In the genomic region with DNA sequence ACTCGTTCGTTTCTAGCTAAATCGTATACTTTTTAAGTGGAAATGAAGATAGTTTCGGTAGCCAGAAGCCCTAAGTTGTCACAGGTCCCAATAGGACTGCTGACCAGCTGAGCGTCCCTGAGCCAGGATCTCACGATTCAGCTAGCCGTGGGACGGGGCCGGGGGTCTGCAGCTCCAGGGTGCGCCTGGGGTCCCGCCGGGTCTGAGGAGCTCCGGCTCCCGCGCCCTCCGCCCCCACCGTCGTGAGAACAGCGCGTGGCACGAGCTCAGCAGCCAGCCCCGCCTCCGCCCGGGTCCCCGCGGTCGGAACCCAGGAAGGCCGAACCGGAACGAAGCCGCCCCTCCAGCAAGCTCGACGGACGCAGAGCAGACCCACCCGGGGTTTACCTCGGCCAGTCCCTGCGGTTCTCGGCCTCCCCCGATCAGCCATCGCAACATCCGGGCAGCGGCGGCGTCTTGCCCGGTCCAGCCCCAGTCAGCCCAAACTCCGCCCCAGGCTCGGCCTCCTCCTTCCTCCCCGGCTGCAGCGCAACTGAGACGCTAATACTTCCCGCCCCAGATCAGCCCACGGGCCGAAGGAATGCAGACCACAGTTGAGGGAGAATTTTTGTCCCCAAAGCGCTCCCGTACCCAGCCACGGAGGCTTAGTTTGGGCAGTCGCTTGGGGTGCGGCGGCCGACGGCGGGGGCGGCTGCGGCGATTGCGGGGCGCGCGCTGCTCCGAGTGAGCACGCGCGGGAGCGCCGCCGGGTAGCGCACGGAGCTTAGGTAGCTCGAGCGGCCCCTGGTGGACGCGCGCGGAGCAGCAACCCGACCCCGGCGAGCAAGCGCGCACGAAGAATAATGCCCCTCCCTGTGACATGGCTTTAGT, we compare ENCODE assay signal across 1 cellular context.
TF ChIP-seq lines count a peak whose summit lies in the region.

A gene with protein sequence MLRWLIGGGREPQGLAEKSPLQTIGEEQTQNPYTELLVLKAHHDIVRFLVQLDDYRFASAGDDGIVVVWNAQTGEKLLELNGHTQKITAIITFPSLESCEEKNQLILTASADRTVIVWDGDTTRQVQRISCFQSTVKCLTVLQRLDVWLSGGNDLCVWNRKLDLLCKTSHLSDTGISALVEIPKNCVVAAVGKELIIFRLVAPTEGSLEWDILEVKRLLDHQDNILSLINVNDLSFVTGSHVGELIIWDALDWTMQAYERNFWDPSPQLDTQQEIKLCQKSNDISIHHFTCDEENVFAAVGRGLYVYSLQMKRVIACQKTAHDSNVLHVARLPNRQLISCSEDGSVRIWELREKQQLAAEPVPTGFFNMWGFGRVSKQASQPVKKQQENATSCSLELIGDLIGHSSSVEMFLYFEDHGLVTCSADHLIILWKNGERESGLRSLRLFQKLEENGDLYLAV (minus strand): TSS at position 534 of the 870 bp plus-strand sequence. CDS start 96 bp downstream, at position 438.

TF ChIP-seq in HepG2, 621 proteins besides CTCF, POLR2A, EP300 and RAD21 (continued from another document and continues in another):
- TF ChIP-seq, protein P1, sequence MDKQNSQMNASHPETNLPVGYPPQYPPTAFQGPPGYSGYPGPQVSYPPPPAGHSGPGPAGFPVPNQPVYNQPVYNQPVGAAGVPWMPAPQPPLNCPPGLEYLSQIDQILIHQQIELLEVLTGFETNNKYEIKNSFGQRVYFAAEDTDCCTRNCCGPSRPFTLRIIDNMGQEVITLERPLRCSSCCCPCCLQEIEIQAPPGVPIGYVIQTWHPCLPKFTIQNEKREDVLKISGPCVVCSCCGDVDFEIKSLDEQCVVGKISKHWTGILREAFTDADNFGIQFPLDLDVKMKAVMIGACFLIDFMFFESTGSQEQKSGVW (CRISPR knock-in tag; IDR thresholded peaks at IDR 0.05; ENCODE audit: borderline replicate concordance): no peak
- TF ChIP-seq, protein P2, sequence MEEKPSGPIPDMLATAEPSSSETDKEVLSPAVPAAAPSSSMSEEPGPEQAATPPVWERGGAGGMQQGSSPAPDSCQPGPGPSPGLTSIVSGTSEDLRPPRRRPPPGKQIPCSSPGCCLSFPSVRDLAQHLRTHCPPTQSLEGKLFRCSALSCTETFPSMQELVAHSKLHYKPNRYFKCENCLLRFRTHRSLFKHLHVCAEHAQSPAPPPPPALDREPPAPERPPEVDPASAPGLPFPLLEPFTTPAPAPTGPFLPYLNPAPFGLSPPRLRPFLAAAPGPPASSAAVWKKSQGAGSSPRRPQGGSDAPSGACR (CRISPR knock-in tag; IDR thresholded peaks at IDR 0.05): 0 out of 2 replicates have a peak, but pooled peaks have one; percentile 55
- TF ChIP-seq CHCHD3 (CRISPR knock-in tag; IDR thresholded peaks at IDR 0.05) (0 out of 2 replicates have a peak, but pooled peaks have one; percentile 65), KDM4B (CRISPR knock-in tag; IDR thresholded peaks at IDR 0.05) (no peak), ZNF225 (CRISPR knock-in tag; IDR thresholded peaks at IDR 0.05) (peak; percentile 63; the same call in 1 of the 2 replicates), ZNF589 (CRISPR knock-in tag; conservative IDR thresholded peaks at IDR 0.05) (0 out of 2 replicates have a peak, but pooled peaks have one; percentile 25), MIXL1 (CRISPR knock-in tag; IDR thresholded peaks at IDR 0.05) (no peak), ZNF607 (CRISPR knock-in tag; IDR thresholded peaks at IDR 0.05; ENCODE audit: borderline replicate concordance) (no peak; the same call in 1 of the 2 replicates), ZNF33A (CRISPR knock-in tag; IDR thresholded peaks at IDR 0.05; ENCODE audit: borderline replicate concordance) (peak; percentile 72; the same call in 1 of the 2 replicates), ZNF660 (CRISPR knock-in tag; IDR thresholded peaks at IDR 0.05; ENCODE audit: borderline replicate concordance, low read depth) (no peak), ZNF264 (CRISPR knock-in tag; IDR thresholded peaks at IDR 0.05) (0 out of 2 replicates have a peak, but pooled peaks have one; percentile 78), KAT8 (CRISPR knock-in tag; IDR thresholded peaks at IDR 0.05) (peak; percentile 65; the same call in 1 of the 2 replicates), EZH2 (conservative IDR thresholded peaks at IDR 0.05; ENCODE audit: low read depth, low read length) (no peak), ZNF543 (CRISPR knock-in tag; IDR thresholded peaks at IDR 0.05) (0 out of 2 replicates have a peak, but pooled peaks have one; percentile 28), ETV6 (CRISPR knock-in tag; conservative IDR thresholded peaks at IDR 0.05) (no peak), TBX3 (IDR thresholded peaks at IDR 0.05; ENCODE audit: borderline replicate concordance) (no peak), ZNF251 (CRISPR knock-in tag; IDR thresholded peaks at IDR 0.05) (no peak), ZNF12 (CRISPR knock-in tag; IDR thresholded peaks at IDR 0.05) (no peak; the same call in 1 of the 2 replicates), HOXA3 (CRISPR knock-in tag; IDR thresholded peaks at IDR 0.05) (peak; percentile 63), CBX5 (CRISPR knock-in tag; IDR thresholded peaks at IDR 0.05; ENCODE audit: borderline replicate concordance) (no peak; the same call in 1 of the 2 replicates), ZIK1 (CRISPR knock-in tag; IDR thresholded peaks at IDR 0.05; ENCODE audit: borderline replicate concordance, low read depth) (no peak), THAP11 (CRISPR knock-in tag; IDR thresholded peaks at IDR 0.05) (peak; percentile 66), ZNF614 (CRISPR knock-in tag; IDR thresholded peaks at IDR 0.05; ENCODE audit: borderline replicate concordance) (0 out of 2 replicates have a peak, but pooled peaks have one; percentile 54), MYNN (CRISPR knock-in tag; IDR thresholded peaks at IDR 0.05; ENCODE audit: low read depth) (no peak), ZC3H13 (CRISPR knock-in tag; IDR thresholded peaks at IDR 0.05) (peak; percentile 69), SP1 (IDR thresholded peaks at IDR 0.05) (no peak), SP1 (CRISPR knock-in tag; IDR thresholded peaks at IDR 0.05) (no peak), KLF15 (CRISPR knock-in tag; IDR thresholded peaks at IDR 0.05; ENCODE audit: borderline replicate concordance) (0 out of 2 replicates have a peak, but pooled peaks have one; percentile 64), ZFP36 (IDR thresholded peaks at IDR 0.05; ENCODE audit: borderline replicate concordance, low read depth, low read length, partially characterized antibody) (no peak), ZNF841 (CRISPR knock-in tag; IDR thresholded peaks at IDR 0.05; ENCODE audit: borderline replicate concordance) (no peak), ZBTB8A (CRISPR knock-in tag; IDR thresholded peaks at IDR 0.05; ENCODE audit: borderline replicate concordance, low read depth) (no peak), HNRNPH1 (optimal IDR thresholded peaks at IDR 0.05; ENCODE audit: low read depth, low read length) (no peak), ZNF790 (CRISPR knock-in tag; IDR thresholded peaks at IDR 0.05; ENCODE audit: borderline replicate concordance) (peak; percentile 63; the same call in 1 of the 2 replicates), HOXA5 (CRISPR knock-in tag; IDR thresholded peaks at IDR 0.05) (peak; percentile 78; the same call in 1 of the 2 replicates), NR2C2 (CRISPR knock-in tag; IDR thresholded peaks at IDR 0.05; ENCODE audit: borderline replicate concordance) (0 out of 2 replicates have a peak, but pooled peaks have one; percentile 11), GLI4 (CRISPR knock-in tag; IDR thresholded peaks at IDR 0.05; ENCODE audit: borderline replicate concordance) (peak; percentile 60; the same call in 1 of the 2 replicates), SNAI1 (CRISPR knock-in tag; IDR thresholded peaks at IDR 0.05; ENCODE audit: borderline replicate concordance) (0 out of 2 replicates have a peak, but pooled peaks have one; percentile 34), PLRG1 (conservative IDR thresholded peaks at IDR 0.05) (no peak)
- TF ChIP-seq, protein P3, sequence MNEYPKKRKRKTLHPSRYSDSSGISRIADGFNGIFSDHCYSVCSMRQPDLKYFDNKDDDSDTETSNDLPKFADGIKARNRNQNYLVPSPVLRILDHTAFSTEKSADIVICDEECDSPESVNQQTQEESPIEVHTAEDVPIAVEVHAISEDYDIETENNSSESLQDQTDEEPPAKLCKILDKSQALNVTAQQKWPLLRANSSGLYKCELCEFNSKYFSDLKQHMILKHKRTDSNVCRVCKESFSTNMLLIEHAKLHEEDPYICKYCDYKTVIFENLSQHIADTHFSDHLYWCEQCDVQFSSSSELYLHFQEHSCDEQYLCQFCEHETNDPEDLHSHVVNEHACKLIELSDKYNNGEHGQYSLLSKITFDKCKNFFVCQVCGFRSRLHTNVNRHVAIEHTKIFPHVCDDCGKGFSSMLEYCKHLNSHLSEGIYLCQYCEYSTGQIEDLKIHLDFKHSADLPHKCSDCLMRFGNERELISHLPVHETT (CRISPR knock-in tag; conservative IDR thresholded peaks at IDR 0.05): 0 out of 2 replicates have a peak, but pooled peaks have one; percentile 66
- TF ChIP-seq, protein P4, sequence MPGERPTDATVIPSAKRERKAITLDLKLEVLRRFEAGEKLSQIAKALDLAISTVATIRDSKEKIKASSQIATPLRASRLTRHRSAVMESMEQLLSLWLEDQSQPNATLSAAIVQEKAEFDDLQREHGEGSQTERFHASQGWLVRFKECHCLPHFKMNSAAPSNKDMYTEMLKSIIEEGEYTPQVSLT (CRISPR knock-in tag; IDR thresholded peaks at IDR 0.05; ENCODE audit: borderline replicate concordance, low read depth): no peak
- TF ChIP-seq, protein P5, sequence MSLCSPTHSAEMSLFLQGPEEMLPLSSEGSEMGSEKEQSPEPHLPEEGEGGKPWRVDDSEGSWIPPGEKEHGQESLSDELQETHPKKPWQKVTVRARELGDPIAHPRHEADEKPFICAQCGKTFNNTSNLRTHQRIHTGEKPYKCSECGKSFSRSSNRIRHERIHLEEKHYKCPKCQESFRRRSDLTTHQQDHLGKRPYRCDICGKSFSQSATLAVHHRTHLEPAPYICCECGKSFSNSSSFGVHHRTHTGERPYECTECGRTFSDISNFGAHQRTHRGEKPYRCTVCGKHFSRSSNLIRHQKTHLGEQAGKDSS (CRISPR knock-in tag; IDR thresholded peaks at IDR 0.05; ENCODE audit: borderline replicate concordance, low read depth): peak; percentile 77; the same call in 1 of the 2 replicates
- TF ChIP-seq, protein P6, sequence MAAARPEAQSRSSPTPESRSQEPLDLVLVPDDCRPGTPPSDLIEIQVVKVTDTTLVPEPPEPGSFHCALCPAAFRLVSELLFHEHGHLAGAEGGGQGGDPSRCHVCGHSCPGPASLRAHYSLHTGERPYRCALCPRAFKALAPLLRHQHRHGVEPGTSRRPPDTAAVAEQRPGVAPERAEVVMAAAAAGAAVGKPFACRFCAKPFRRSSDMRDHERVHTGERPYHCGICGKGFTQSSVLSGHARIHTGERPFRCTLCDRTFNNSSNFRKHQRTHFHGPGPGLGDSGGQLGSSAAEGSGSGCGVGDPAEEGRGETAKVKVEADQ (CRISPR knock-in tag; IDR thresholded peaks at IDR 0.05; ENCODE audit: borderline replicate concordance): peak; percentile 41; the same call in 1 of the 2 replicates
- TF ChIP-seq, protein P7, sequence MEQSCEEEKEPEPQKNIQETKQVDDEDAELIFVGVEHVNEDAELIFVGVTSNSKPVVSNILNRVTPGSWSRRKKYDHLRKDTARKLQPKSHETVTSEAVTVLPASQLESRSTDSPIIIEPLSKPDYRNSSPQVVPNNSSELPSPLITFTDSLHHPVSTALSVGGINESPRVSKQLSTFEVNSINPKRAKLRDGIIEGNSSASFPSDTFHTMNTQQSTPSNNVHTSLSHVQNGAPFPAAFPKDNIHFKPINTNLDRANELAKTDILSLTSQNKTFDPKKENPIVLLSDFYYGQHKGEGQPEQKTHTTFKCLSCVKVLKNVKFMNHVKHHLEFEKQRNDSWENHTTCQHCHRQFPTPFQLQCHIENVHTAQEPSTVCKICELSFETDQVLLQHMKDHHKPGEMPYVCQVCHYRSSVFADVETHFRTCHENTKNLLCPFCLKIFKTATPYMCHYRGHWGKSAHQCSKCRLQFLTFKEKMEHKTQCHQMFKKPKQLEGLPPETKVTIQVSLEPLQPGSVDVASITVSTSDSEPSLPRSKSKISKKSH (CRISPR knock-in tag; IDR thresholded peaks at IDR 0.05; ENCODE audit: borderline replicate concordance): peak; percentile 79
- TF ChIP-seq, protein P8, sequence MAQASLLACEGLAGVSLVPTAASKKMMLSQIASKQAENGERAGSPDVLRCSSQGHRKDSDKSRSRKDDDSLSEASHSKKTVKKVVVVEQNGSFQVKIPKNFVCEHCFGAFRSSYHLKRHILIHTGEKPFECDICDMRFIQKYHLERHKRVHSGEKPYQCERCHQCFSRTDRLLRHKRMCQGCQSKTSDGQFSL (CRISPR knock-in tag; IDR thresholded peaks at IDR 0.05): peak; percentile 32; the same call in 1 of the 2 replicates
- TF ChIP-seq, protein P9, sequence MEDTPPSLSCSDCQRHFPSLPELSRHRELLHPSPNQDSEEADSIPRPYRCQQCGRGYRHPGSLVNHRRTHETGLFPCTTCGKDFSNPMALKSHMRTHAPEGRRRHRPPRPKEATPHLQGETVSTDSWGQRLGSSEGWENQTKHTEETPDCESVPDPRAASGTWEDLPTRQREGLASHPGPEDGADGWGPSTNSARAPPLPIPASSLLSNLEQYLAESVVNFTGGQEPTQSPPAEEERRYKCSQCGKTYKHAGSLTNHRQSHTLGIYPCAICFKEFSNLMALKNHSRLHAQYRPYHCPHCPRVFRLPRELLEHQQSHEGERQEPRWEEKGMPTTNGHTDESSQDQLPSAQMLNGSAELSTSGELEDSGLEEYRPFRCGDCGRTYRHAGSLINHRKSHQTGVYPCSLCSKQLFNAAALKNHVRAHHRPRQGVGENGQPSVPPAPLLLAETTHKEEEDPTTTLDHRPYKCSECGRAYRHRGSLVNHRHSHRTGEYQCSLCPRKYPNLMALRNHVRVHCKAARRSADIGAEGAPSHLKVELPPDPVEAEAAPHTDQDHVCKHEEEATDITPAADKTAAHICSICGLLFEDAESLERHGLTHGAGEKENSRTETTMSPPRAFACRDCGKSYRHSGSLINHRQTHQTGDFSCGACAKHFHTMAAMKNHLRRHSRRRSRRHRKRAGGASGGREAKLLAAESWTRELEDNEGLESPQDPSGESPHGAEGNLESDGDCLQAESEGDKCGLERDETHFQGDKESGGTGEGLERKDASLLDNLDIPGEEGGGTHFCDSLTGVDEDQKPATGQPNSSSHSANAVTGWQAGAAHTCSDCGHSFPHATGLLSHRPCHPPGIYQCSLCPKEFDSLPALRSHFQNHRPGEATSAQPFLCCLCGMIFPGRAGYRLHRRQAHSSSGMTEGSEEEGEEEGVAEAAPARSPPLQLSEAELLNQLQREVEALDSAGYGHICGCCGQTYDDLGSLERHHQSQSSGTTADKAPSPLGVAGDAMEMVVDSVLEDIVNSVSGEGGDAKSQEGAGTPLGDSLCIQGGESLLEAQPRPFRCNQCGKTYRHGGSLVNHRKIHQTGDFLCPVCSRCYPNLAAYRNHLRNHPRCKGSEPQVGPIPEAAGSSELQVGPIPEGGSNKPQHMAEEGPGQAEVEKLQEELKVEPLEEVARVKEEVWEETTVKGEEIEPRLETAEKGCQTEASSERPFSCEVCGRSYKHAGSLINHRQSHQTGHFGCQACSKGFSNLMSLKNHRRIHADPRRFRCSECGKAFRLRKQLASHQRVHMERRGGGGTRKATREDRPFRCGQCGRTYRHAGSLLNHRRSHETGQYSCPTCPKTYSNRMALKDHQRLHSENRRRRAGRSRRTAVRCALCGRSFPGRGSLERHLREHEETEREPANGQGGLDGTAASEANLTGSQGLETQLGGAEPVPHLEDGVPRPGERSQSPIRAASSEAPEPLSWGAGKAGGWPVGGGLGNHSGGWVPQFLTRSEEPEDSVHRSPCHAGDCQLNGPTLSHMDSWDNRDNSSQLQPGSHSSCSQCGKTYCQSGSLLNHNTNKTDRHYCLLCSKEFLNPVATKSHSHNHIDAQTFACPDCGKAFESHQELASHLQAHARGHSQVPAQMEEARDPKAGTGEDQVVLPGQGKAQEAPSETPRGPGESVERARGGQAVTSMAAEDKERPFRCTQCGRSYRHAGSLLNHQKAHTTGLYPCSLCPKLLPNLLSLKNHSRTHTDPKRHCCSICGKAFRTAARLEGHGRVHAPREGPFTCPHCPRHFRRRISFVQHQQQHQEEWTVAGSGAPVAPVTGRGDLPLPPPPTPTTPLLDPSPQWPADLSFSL (CRISPR knock-in tag; IDR thresholded peaks at IDR 0.05): 0 out of 2 replicates have a peak, but pooled peaks have one; percentile 24
